In the genomic region with DNA sequence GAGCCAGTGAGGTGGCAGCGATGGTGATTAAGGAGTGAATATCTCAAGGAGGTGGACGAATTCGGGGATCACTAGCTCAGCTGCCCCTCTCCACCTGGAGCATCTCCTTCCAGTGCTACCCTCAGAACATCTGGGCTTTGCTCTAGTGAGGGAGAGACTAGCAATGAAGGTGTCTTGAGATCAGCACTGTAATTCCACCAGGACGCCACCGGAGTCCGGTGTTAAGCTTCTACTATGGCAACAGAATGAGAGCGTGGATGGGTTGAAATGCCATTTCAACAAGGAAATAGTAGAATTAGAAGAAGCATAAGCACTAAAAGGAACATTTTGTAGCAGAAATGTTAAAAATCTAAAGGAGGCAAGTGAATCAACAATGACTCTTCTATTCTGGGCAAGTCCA, we compare ENCODE assay signal across 28 cellular contexts.
A peak's percentile ranks its signal among the peaks of the same experiment; 100 is the strongest.
DNase-seq lines count a peak whose midpoint lies in the region; ATAC-seq, FAIRE-seq and TF ChIP-seq lines count a peak whose summit lies in the region.
"Had no signal": no experiment of that assay in that cellular context is flagged by ENCODE, and none has a peak within 500 bp of the region (broad histone marks: within the 10 kb centered on the region; RNA-seq: fewer than 3 reads in every experiment).

No MANE protein-coding gene starts in this region.

- no peaks in the 10 kb centered on the region for H3K9me3 ChIP-seq in HepG2 (ENCODE audit: low read length)
- H3K9me3 ChIP-seq in right lobe of liver: no peaks in the 10 kb centered on the region
- H3K9me3 ChIP-seq: A549, gastroesophageal sphincter, neutrophil, stomach, upper lobe of left lung had no signal

- H3K36me3 ChIP-seq in HepG2 (replicated peaks in 1 of 2; ENCODE audit: control insufficient read depth in 1 of 2, insufficient read depth in 2 of 2, low read length in 2 of 2) (no peaks in the 10 kb centered on the region), right lobe of liver (no peaks in the 10 kb centered on the region)
- H3K36me3 ChIP-seq: gastroesophageal sphincter, neutrophil, stomach, upper lobe of left lung had no signal

- no peaks in the 10 kb centered on the region for H3K79me2 ChIP-seq in HepG2 (ENCODE audit: insufficient read depth, low read length)

- H2AFZ ChIP-seq in HepG2 (ENCODE audit: low read length): no peak overlapping the region

- no peak overlapping the region for H3K27ac Mint-ChIP-seq in WTC11
- H3K27ac Mint-ChIP-seq: activated CD4-positive, alpha-beta T cell treated with anti-CD3 and anti-CD28 coated beads, Interleukin-2, amount 10 ng/mL, durations not matched to agents 7 days and 5 days; activated naive CD4-positive, alpha-beta T cell treated with anti-CD3 and anti-CD28 coated beads for 36 hours; activated T-cell treated with anti-CD3 and anti-CD28 coated beads, Interleukin-2, amount 50 U/mL, for 72 hours; HFFc6; progenitor cell of endocrine pancreas; T-helper 17 cell had no signal

- no peak overlapping the region for H3K9ac ChIP-seq in HepG2 (ENCODE audit: insufficient read depth, low read depth, low read length)

- no peak overlapping the region for H3K27ac ChIP-seq in HepG2 (ENCODE audit: extremely low read length, insufficient read depth, low read length)
- H3K27ac ChIP-seq in right lobe of liver: no peak overlapping the region
- H3K27ac ChIP-seq: A549, gastroesophageal sphincter, neutrophil, upper lobe of left lung had no signal

- in situ Hi-C loops in HepG2 (cut with HindIII; ENCODE audit: extremely low pct_ligation_motif_present, low pct_unique_long_range_greater_than_20kb): no loop called here

- H3K9me3 Mint-ChIP-seq in WTC11: no peaks in the 10 kb centered on the region
- H3K9me3 Mint-ChIP-seq: activated CD4-positive, alpha-beta T cell treated with anti-CD3 and anti-CD28 coated beads, Interleukin-2, amount 10 ng/mL, durations not matched to agents 7 days and 5 days; activated naive CD4-positive, alpha-beta T cell treated with anti-CD3 and anti-CD28 coated beads for 36 hours; activated T-cell treated with anti-CD3 and anti-CD28 coated beads, Interleukin-2, amount 50 U/mL, for 72 hours; HFFc6 had no signal

- 0 out of 3 replicates have a peak, but pooled peaks have one; percentile 39 for ATAC-seq in HepG2
- ATAC-seq in right lobe of liver: no peak
- peak; percentile 77 for ATAC-seq in WTC11
- peak; percentile 38 for ATAC-seq in left colon
- ATAC-seq in HG03108 (IDR thresholded peaks at IDR 0.05; ENCODE audit: unreplicated experiment): no peak
- no peak for ATAC-seq in GM18517 (IDR thresholded peaks at IDR 0.05; ENCODE audit: unreplicated experiment)
- ATAC-seq: activated T-cell treated with anti-CD3 and anti-CD28 coated beads, Interleukin-2, amount 50 U/mL, for 72 hours; gastroesophageal sphincter; T-helper 17 cell had no signal

- H3K4me2 ChIP-seq in HepG2 (ENCODE audit: low read depth, low read length): no peak overlapping the region
- H3K4me2 ChIP-seq: A549 had no signal

- POLR2A ChIA-PET in HepG2 (lab: Yijun Ruan, JAX) (no interaction called here), WTC11 (lab: Charles Lee) (no interaction called here)

- no peak for FAIRE-seq in HepG2 (lab: Jason Lieb, UNC)
- FAIRE-seq: A549, endometrium, keratinocyte had no signal

- TF ChIP-seq EP300 in HepG2 (IDR thresholded peaks at IDR 0.05; ENCODE audit: low read depth in 2 of 2, low read length in 2 of 2) (no peak), HepG2 (CRISPR knock-in tag; IDR thresholded peaks at IDR 0.05; ENCODE audit: borderline replicate concordance) (no peak)

- H3K4me3 Mint-ChIP-seq in WTC11: no peak overlapping the region
- H3K4me3 Mint-ChIP-seq: activated CD4-positive, alpha-beta T cell treated with anti-CD3 and anti-CD28 coated beads, Interleukin-2, amount 10 ng/mL, durations not matched to agents 7 days and 5 days; activated naive CD4-positive, alpha-beta T cell treated with anti-CD3 and anti-CD28 coated beads for 36 hours; activated T-cell treated with anti-CD3 and anti-CD28 coated beads, Interleukin-2, amount 50 U/mL, for 72 hours; CD14-positive monocyte; HFFc6; T-helper 17 cell had no signal

- H3K36me3 Mint-ChIP-seq in WTC11: no peaks in the 10 kb centered on the region
- H3K36me3 Mint-ChIP-seq: CD14-positive monocyte had no signal

- H3K27me3 Mint-ChIP-seq in WTC11 (ENCODE audit: low read depth): no peaks in the 10 kb centered on the region
- H3K27me3 Mint-ChIP-seq: activated CD4-positive, alpha-beta T cell treated with anti-CD3 and anti-CD28 coated beads, Interleukin-2, amount 10 ng/mL, durations not matched to agents 7 days and 5 days had no signal

- H3K4me3 ChIP-seq in HepG2 (replicated peaks in 1 of 3; ENCODE audit: insufficient read depth in 1 of 3, low read depth in 2 of 3, low read length in 3 of 3) (no peak overlapping the region), right lobe of liver (no peak overlapping the region)
- H3K4me3 ChIP-seq: A549, gastroesophageal sphincter, lung, stomach, upper lobe of left lung had no signal

- H3K27me3 ChIP-seq in HepG2 (ENCODE audit: control insufficient read depth in 1 of 2, insufficient read depth in 2 of 2, low read length in 2 of 2) (no peaks in the 10 kb centered on the region; a peak in 1 of 5 replicates), right lobe of liver (no peaks in the 10 kb centered on the region)
- H3K27me3 ChIP-seq: gastroesophageal sphincter, neutrophil, stomach, upper lobe of left lung had no signal

- peaks cover 12% of the 10 kb centered on the region for H3K4me1 ChIP-seq in HepG2 (ENCODE audit: insufficient read depth, low read length)
- H3K4me1 ChIP-seq in right lobe of liver: peaks cover 0 to 17% (median 10%) of the 10 kb centered on the region in 4 donors
- H3K4me1 ChIP-seq: A549, upper lobe of left lung had no signal

- TF ChIP-seq POLR2A in HepG2 (IDR thresholded peaks at IDR 0.05; ENCODE audit: insufficient read depth in 1 of 2, low read depth in 2 of 2, low read length in 2 of 2) (no peak), right lobe of liver (IDR thresholded peaks at IDR 0.05) (no peak)

- WGBS in HepG2 (ENCODE audit: low lambda C conversion rate): 51% methylated on average over 7 of the region's 7 CpGs
- WGBS in right lobe of liver (ENCODE audit: insufficient coverage, low coverage, low lambda C conversion rate, missing lambda C conversion rate): 93% methylated on average over 7 of the region's 7 CpGs

- TF ChIP-seq CTCF in HepG2 (CRISPR knock-in tag; IDR thresholded peaks at IDR 0.05): no peak
- no peak for TF ChIP-seq CTCF in right lobe of liver (IDR thresholded peaks at IDR 0.05)
- TF ChIP-seq CTCF in WTC11 (IDR thresholded peaks at IDR 0.05): no peak

- intact Hi-C loops in HepG2 (cut with micrococcal nuclease; ENCODE audit: unreplicated experiment): no loop called here
- intact Hi-C loops in right lobe of liver (cut with DNase I): no loop called here
- intact Hi-C loops in left colon (cut with DNase I, micrococcal nuclease): no loop called here

- BruUV-seq in HepG2 (replicated peaks; lab: Mats Ljungman, UMichigan): no TSS peak

- peaks cover 5% of the 10 kb centered on the region for H3K4me1 Mint-ChIP-seq in WTC11
- H3K4me1 Mint-ChIP-seq: activated CD4-positive, alpha-beta T cell treated with anti-CD3 and anti-CD28 coated beads, Interleukin-2, amount 10 ng/mL, durations not matched to agents 7 days and 5 days; CD14-positive monocyte; T-helper 17 cell had no signal

- no peak for TF ChIP-seq RAD21 in HepG2 (CRISPR knock-in tag; IDR thresholded peaks at IDR 0.05)

- DNase-seq in HepG2 (ENCODE audit: low spot score) (no peak), right lobe of liver (no peak), WTC11 (ENCODE audit: low spot score) (no peak), left colon (peak in 1 of 2 donors; percentile 46), SW480 (ENCODE audit: low spot score) (no peak), AG20443 (ENCODE audit: low spot score) (no peak)
- DNase-seq: activated CD4-positive, alpha-beta T cell treated with anti-CD3 and anti-CD28 coated beads, Interleukin-2, amount 10 ng/mL, durations not matched to agents 7 days and 5 days; activated naive CD4-positive, alpha-beta T cell treated with anti-CD3 and anti-CD28 coated beads for 36 hours; activated T-cell treated with anti-CD3 and anti-CD28 coated beads, Interleukin-2, amount 50 U/mL, for 72 hours; amniotic stem cell; cortex of kidney; HFFc6; Karpas-422; NCI-H1694; NCI-H524 treated with DMSO at 0.1 percent for 48 hours; stomach; T-helper 17 cell; upper lobe of left lung had no signal

- CTCF ChIA-PET in HepG2 (lab: Yijun Ruan, JAX; ENCODE audit: low intra/inter-chr PET ratio, low total read pairs): no interaction called here
- CTCF ChIA-PET in WTC11 (lab: Charles Lee): interaction anchor here (0.5 to 2.2 kb wide), 11 partner anchors 9 to 340 kb away, joined by 3 to 15 read pairs (median 3); no protein-coding TSS in a partner anchor

- H4K20me1 ChIP-seq in HepG2 (ENCODE audit: insufficient read depth, low read length): no peaks in the 10 kb centered on the region

TF ChIP-seq in HepG2, 621 proteins besides CTCF, POLR2A, EP300 and RAD21 (continues in another document):
- peak; percentile 4; the same call in 1 of the 2 replicates for TF ChIP-seq STAG1 (CRISPR knock-in tag; IDR thresholded peaks at IDR 0.05)

TF ChIP-seq in WTC11, 78 proteins besides CTCF, POLR2A, EP300 and RAD21 (continues in another document):
- TF ChIP-seq ESRRA (CRISPR knock-in tag; IDR thresholded peaks at IDR 0.05; ENCODE audit: borderline replicate concordance): no peak
- TF ChIP-seq KAT7 (CRISPR knock-in tag; IDR thresholded peaks at IDR 0.05; ENCODE audit: borderline replicate concordance): no peak
- no peak for TF ChIP-seq ELF4 (CRISPR knock-in tag; IDR thresholded peaks at IDR 0.05; ENCODE audit: low read depth)

Comparison
In these comparisons a context has a peak if more than half of its experiments do, and no peak if none do; other contexts are left out.
1. ATAC-seq: peak in HepG2 (single experiment), WTC11 (single experiment) and left colon (single experiment); none in right lobe of liver (0 of 4), HG03108 (single experiment) and GM18517 (single experiment).